In genomic region chr15:38213392-38213791, GRCh38 we compare ENCODE assay signal across 36 cellular contexts.
"Had no signal": no experiment of that assay in that cellular context is flagged by ENCODE, and none has a peak within 500 bp of the region (broad histone marks: within the 10 kb centered on the region; RNA-seq: fewer than 3 reads in every experiment).

No MANE protein-coding gene starts in this region.

- H3K36me3 Mint-ChIP-seq: activated CD8-positive, alpha-beta memory T cell treated with anti-CD3 and anti-CD28 coated beads, Interleukin-2, amount 10 ng/mL, durations not matched to agents 7 days and 5 days; activated naive CD4-positive, alpha-beta T cell treated with anti-CD3 and anti-CD28 coated beads, Interleukin-2, amount 50 U/mL, for 72 hours had no signal

- H3K4me1 ChIP-seq: body of pancreas had no signal

- FAIRE-seq: astrocyte had no signal

- H3K27me3 ChIP-seq: adrenal gland, body of pancreas, breast epithelium, Peyer's patch had no signal

- H3K4me3 ChIP-seq: adrenal gland, body of pancreas, breast epithelium, Peyer's patch had no signal

- H3K36me3 ChIP-seq: adrenal gland, breast epithelium, Peyer's patch, WERI-Rb-1 had no signal

- H3K9me3 ChIP-seq: adrenal gland, body of pancreas, breast epithelium, Peyer's patch had no signal

- H3K9me3 Mint-ChIP-seq: activated CD4-positive, alpha-beta memory T cell treated with anti-CD3 and anti-CD28 coated beads, Interleukin-2, amount 10 ng/mL, durations not matched to agents 7 days and 5 days; activated naive CD4-positive, alpha-beta T cell treated with anti-CD3 and anti-CD28 coated beads, Interleukin-2, amount 50 U/mL, for 72 hours had no signal

- DNase-seq: activated CD4-positive, alpha-beta memory T cell treated with anti-CD3 and anti-CD28 coated beads, Interleukin-2, amount 10 ng/mL, durations not matched to agents 7 days and 5 days; activated CD4-positive, alpha-beta T cell treated with anti-CD3 and anti-CD28 coated beads for 1 hour; activated CD4-positive, alpha-beta T cell treated with anti-CD3 and anti-CD28 coated beads for 48 hours; activated CD4-positive, CD25-positive, alpha-beta regulatory T cell; activated CD8-positive, alpha-beta memory T cell treated with anti-CD3 and anti-CD28 coated beads for 24 hours; activated CD8-positive, alpha-beta memory T cell treated with anti-CD3 and anti-CD28 coated beads, Interleukin-2, amount 10 ng/mL, durations not matched to agents 7 days and 5 days; activated CD8-positive, alpha-beta memory T cell treated with anti-CD3 and anti-CD28 coated beads, Interleukin-2, amount 50 U/mL, for 48 hours; activated effector memory CD4-positive, alpha-beta T cell treated with anti-CD3 and anti-CD28 coated beads, Interleukin-2, amount 50 U/mL, for 16 hours; activated naive CD4-positive, alpha-beta T cell; activated T-cell treated with anti-CD3 and anti-CD28 coated beads, Interleukin-2, amount 50 U/mL, for 48 hours; adrenal gland; body of pancreas; KG1; NCI-H1092 treated with DMSO at 0.1 percent for 48 hours; NCI-H1417; NCI-H146; NCI-H187; NCI-H2029 treated with DMSO at 0.1 percent for 48 hours; NCI-H2107; NCI-H2171; NCI-H510A; NCI-H526; NCI-H748 treated with DMSO at 0.1 percent for 48 hours; NK-92 treated with Interleukin-12 subunit alpha and Interleukin-12 subunit beta, amount 100 ng/mL, for 24 hours; PC-3; Peyer's patch; RPMI8226; SIG-M5; SW 1271; T-helper 1 cell; T-helper 2 cell; T-helper 9 cell; WERI-Rb-1 had no signal

- ATAC-seq: activated CD8-positive, alpha-beta memory T cell treated with anti-CD3 and anti-CD28 coated beads, Interleukin-2, amount 10 ng/mL, durations not matched to agents 7 days and 5 days; activated naive CD4-positive, alpha-beta T cell treated with anti-CD3 and anti-CD28 coated beads, Interleukin-2, amount 50 U/mL, for 72 hours; body of pancreas; PC-3 had no signal

- H3K27ac ChIP-seq: adrenal gland, body of pancreas, breast epithelium, WERI-Rb-1 had no signal

- H3K27ac Mint-ChIP-seq: activated CD4-positive, alpha-beta memory T cell treated with anti-CD3 and anti-CD28 coated beads, Interleukin-2, amount 10 ng/mL, durations not matched to agents 7 days and 5 days; activated CD8-positive, alpha-beta memory T cell treated with anti-CD3 and anti-CD28 coated beads, Interleukin-2, amount 10 ng/mL, durations not matched to agents 7 days and 5 days; activated naive CD4-positive, alpha-beta T cell treated with anti-CD3 and anti-CD28 coated beads, Interleukin-2, amount 50 U/mL, for 72 hours had no signal

- H3K4me3 Mint-ChIP-seq: activated CD4-positive, alpha-beta memory T cell treated with anti-CD3 and anti-CD28 coated beads, Interleukin-2, amount 10 ng/mL, durations not matched to agents 7 days and 5 days; activated CD8-positive, alpha-beta memory T cell treated with anti-CD3 and anti-CD28 coated beads, Interleukin-2, amount 10 ng/mL, durations not matched to agents 7 days and 5 days had no signal
